ENCODE assay signal across 1 cellular context in genomic region chr13:52454825-52455676, GRCh38.
A peak's percentile ranks its signal among the peaks of the same experiment; 100 is the strongest.
TF ChIP-seq lines count a peak whose summit lies in the region.

Gene CKAP2 (plus strand): TSS chr13:52455478. CDS start chr13:52455557, 79 bp downstream.

TF ChIP-seq in HepG2, 621 proteins besides CTCF, POLR2A, EP300 and RAD21 (continued from another document and continues in another):
- TF ChIP-seq REST (IDR thresholded peaks at IDR 0.05; ENCODE audit: borderline replicate concordance in 1 of 2, low read depth in 1 of 2, low read length in 2 of 2): no peak
- TF ChIP-seq JDP2 (CRISPR knock-in tag; IDR thresholded peaks at IDR 0.05; ENCODE audit: borderline replicate concordance): no peak
- no peak for TF ChIP-seq CENPBD1 (CRISPR knock-in tag; IDR thresholded peaks at IDR 0.05; ENCODE audit: borderline replicate concordance, low read depth)
- no peak for TF ChIP-seq HMG20A (CRISPR knock-in tag; IDR thresholded peaks at IDR 0.05; ENCODE audit: borderline replicate concordance)
- 0 out of 2 replicates have a peak, but pooled peaks have one; percentile 7 for TF ChIP-seq FOXO1 (CRISPR knock-in tag; IDR thresholded peaks at IDR 0.05)
- TF ChIP-seq AKNA (CRISPR knock-in tag; IDR thresholded peaks at IDR 0.05; ENCODE audit: borderline replicate concordance): no peak
- TF ChIP-seq ZNF777 (CRISPR knock-in tag; IDR thresholded peaks at IDR 0.05): peak; percentile 94
- TF ChIP-seq, protein P1, sequence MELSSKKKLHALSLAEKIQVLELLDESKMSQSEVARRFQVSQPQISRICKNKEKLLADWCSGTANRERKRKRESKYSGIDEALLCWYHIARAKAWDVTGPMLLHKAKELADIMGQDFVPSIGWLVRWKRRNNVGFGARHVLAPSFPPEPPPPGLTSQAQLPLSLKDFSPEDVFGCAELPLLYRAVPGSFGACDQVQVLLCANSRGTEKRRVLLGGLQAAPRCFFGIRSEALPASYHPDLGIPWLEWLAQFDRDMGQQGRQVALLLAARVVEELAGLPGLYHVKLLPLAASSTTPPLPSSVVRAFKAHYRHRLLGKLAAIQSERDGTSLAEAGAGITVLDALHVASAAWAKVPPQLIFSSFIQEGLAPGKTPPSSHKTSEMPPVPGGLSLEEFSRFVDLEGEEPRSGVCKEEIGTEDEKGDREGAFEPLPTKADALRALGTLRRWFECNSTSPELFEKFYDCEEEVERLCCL (CRISPR knock-in tag; IDR thresholded peaks at IDR 0.05; ENCODE audit: borderline replicate concordance): no peak
- TF ChIP-seq JUNB (CRISPR knock-in tag; IDR thresholded peaks at IDR 0.05; ENCODE audit: borderline replicate concordance): no peak
- TF ChIP-seq ZBTB21 (CRISPR knock-in tag; IDR thresholded peaks at IDR 0.05): 0 out of 2 replicates have a peak, but pooled peaks have one; percentile 9
- no peak for TF ChIP-seq LBX2 (CRISPR knock-in tag; IDR thresholded peaks at IDR 0.05; ENCODE audit: borderline replicate concordance)
- TF ChIP-seq TMF1 (CRISPR knock-in tag; IDR thresholded peaks at IDR 0.05; ENCODE audit: low read depth): no peak
- no peak; the same call in 1 of the 2 replicates for TF ChIP-seq ZNF230 (CRISPR knock-in tag; IDR thresholded peaks at IDR 0.05)
- TF ChIP-seq PLSCR1 (CRISPR knock-in tag; IDR thresholded peaks at IDR 0.05; ENCODE audit: borderline replicate concordance): no peak
- TF ChIP-seq SALL2 (CRISPR knock-in tag; IDR thresholded peaks at IDR 0.05): peak; percentile 24; the same call in 1 of the 2 replicates
- peak; percentile 82 for TF ChIP-seq ZC3H13 (CRISPR knock-in tag; IDR thresholded peaks at IDR 0.05)
- TF ChIP-seq ZNF44 (CRISPR knock-in tag; IDR thresholded peaks at IDR 0.05): no peak
- 0 out of 2 replicates have a peak, but pooled peaks have one; percentile 42 for TF ChIP-seq ZNF556 (CRISPR knock-in tag; IDR thresholded peaks at IDR 0.05; ENCODE audit: borderline replicate concordance)
- 0 out of 2 replicates have a peak, but pooled peaks have one; percentile 12 for TF ChIP-seq ELF1 (CRISPR knock-in tag; IDR thresholded peaks at IDR 0.05)
- no peak for TF ChIP-seq KIAA2018 (CRISPR knock-in tag; IDR thresholded peaks at IDR 0.05; ENCODE audit: borderline replicate concordance)
- no peak for TF ChIP-seq GATAD2A (CRISPR knock-in tag; IDR thresholded peaks at IDR 0.05)
- no peak for TF ChIP-seq ONECUT2 (CRISPR knock-in tag; IDR thresholded peaks at IDR 0.05)
- no peak for TF ChIP-seq ZNF644 (CRISPR knock-in tag; IDR thresholded peaks at IDR 0.05; ENCODE audit: low read depth)
- 0 out of 2 replicates have a peak, but pooled peaks have one; percentile 65 for TF ChIP-seq ZNF17 (CRISPR knock-in tag; IDR thresholded peaks at IDR 0.05)
- TF ChIP-seq ATF7 (IDR thresholded peaks at IDR 0.05): no peak
- TF ChIP-seq ATF7 (CRISPR knock-in tag; IDR thresholded peaks at IDR 0.05): no peak
- TF ChIP-seq ZNF841 (CRISPR knock-in tag; IDR thresholded peaks at IDR 0.05; ENCODE audit: borderline replicate concordance): 0 out of 2 replicates have a peak, but pooled peaks have one; percentile 43
- no peak for TF ChIP-seq TRIM24 (CRISPR knock-in tag; IDR thresholded peaks at IDR 0.05)
- no peak for TF ChIP-seq ZBTB1 (CRISPR knock-in tag; IDR thresholded peaks at IDR 0.05; ENCODE audit: borderline replicate concordance)
